In genomic region chr15:38563723-38564519, GRCh38 we compare ENCODE assay signal across 7 cellular contexts. TPM values are rescaled to one million over a fixed set of nuclear protein-coding genes. Genes with fewer than 3 reads are reported as not detected.
DNase-seq lines count a peak whose midpoint lies in the region; ATAC-seq and TF ChIP-seq lines count a peak whose summit lies in the region.

No MANE protein-coding gene starts in this region.

- DNase-seq in NCI-H1105 treated with DMSO at 0.1 percent for 48 hours (lab: John Stamatoyannopoulos, UW) (peak; percentile 28), dorsolateral prefrontal cortex (peak; percentile 52 to 87 (median 72)), lung microvascular endothelial cell (ENCODE audit: low read depth in 2 of 2) (peak; percentile 56 to 69)
- DNase-seq in activated CD4-positive, alpha-beta T cell treated with anti-CD3 and anti-CD28 coated beads, Interleukin-2, amount 50 U/mL, for 1 hour, result peak; percentile 87
- DNase-seq in stimulated activated CD8-positive, alpha-beta memory T cell treated with anti-CD3 and anti-CD28 coated beads, Interleukin-12 subunit alpha, Interleukin-12 subunit beta, amount 100 ng/mL, for 1 hour (ENCODE audit: low read depth), result peak; percentile 80

- peak overlapping the region; percentile 48 to 81 (median 68) for H3K4me3 ChIP-seq in dorsolateral prefrontal cortex

- H3K27me3 ChIP-seq in dorsolateral prefrontal cortex, result no peaks in the 10 kb centered on the region

- TF ChIP-seq CTCF in dorsolateral prefrontal cortex (IDR thresholded peaks at IDR 0.05 in 54 of 56, conservative IDR thresholded peaks at IDR 0.05 in 2 of 56; ENCODE audit: low read depth in 1 of 56, partially characterized antibody in 56 of 56), result peak; percentile 64 to 94 (median 87)

- peak overlapping the region in 23 of 59 donors; percentile 11 to 80 (median 46) for H3K27ac ChIP-seq in dorsolateral prefrontal cortex

- intact Hi-C loops in dorsolateral prefrontal cortex (cut with DNase I), result loop anchor here (2.0 to 10.0 kb wide), 5 partner anchors 63 to 119 kb away; no protein-coding TSS in a partner anchor

- peak; percentile 67 for ATAC-seq in GM18502 (IDR thresholded peaks at IDR 0.05; ENCODE audit: poor library complexity, unreplicated experiment)
- ATAC-seq in HG02588 (IDR thresholded peaks at IDR 0.05; ENCODE audit: unreplicated experiment), result peak; percentile 64

RNA-seq across cellular contexts. Expression of gene RASGRP1, which starts 0.7 kb away (rescaled TPM):
- 10 to 100 TPM; 12.6 to 59.7 (median 33.3) TPM for total RNA-seq in dorsolateral prefrontal cortex
- total RNA-seq in lung microvascular endothelial cell, result under 0.01 TPM in 2 replicates

Comparison
In these comparisons a context has a peak if more than half of its experiments do, and no peak if none do; other contexts are left out.
1. DNase-seq: peak in every context shown above with its lines; median percentile 87 in activated CD4-positive, alpha-beta T cell treated with anti-CD3 and anti-CD28 coated beads, Interleukin-2, amount 50 U/mL, for 1 hour; 80 in stimulated activated CD8-positive, alpha-beta memory T cell treated with anti-CD3 and anti-CD28 coated beads, Interleukin-12 subunit alpha, Interleukin-12 subunit beta, amount 100 ng/mL, for 1 hour; 72 in dorsolateral prefrontal cortex; 62 in lung microvascular endothelial cell; 28 in NCI-H1105 treated with DMSO at 0.1 percent for 48 hours.
2. RNA of gene RASGRP1, which starts 0.7 kb away (total RNA-seq): 12.6 to 59.7 TPM in dorsolateral prefrontal cortex; under 0.01 TPM in lung microvascular endothelial cell; every median in the first group is over 10 times any median in the second.